ENCODE assay signal across 11 cellular contexts in the genomic region with DNA sequence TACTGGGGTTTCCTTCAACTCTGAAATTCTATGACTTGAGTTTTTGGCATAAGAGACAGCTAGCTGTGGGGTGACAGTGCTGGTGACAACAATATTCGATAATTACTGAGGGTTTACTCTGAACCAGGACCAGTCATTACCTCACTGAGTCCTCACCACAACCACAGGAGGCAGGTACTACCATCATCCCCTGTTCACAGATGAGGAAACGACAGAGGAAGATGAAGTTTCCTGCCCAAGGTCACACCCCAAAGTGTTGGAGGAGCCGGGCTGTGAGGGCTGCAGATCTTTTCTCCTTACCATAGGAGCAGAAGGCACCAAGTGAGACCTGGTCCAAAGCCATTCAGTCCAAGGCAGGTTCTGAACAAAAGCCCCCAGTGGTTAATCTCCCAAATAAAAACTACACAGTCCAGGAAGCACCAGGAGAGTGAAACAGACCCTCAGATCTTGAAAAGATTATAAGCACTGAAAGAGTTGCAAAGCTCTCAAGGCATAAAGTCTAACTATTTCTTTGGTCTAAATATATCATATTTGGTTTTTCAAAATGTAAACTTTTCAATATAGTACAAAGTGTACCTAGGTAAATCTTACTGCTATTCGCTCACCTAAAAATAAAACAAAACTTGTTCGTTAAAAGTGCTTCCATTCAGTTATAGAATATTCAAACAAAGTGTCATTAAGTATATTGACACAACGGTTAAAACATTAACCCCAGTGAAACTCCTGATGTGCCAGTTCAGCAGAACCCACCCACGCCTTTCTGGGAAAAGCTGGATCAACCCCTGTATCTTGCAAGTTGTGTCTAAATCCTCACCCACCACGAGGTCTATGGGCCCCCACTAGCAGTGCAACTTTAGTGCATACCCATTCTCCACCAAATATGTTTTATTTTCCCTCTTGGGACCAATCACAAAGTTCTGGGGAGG.
DNase-seq lines count a peak whose midpoint lies in the region; ATAC-seq and TF ChIP-seq lines count a peak whose summit lies in the region.
"Had no signal": no experiment of that assay in that cellular context is flagged by ENCODE, and none has a peak within 500 bp of the region (broad histone marks: within the 10 kb centered on the region; RNA-seq: fewer than 3 reads in every experiment).

No MANE protein-coding gene starts in this region.

- no peaks in the 10 kb centered on the region for H3K9me3 ChIP-seq in stomach

- H3K4me1 ChIP-seq in stomach, result peaks cover 37 to 69% (median 54%) of the 10 kb centered on the region in 4 donors

- H3K36me3 Mint-ChIP-seq in activated T-cell treated with anti-CD3 and anti-CD28 coated beads, Interleukin-2, amount 50 U/mL, for 4 hours (ENCODE audit: insufficient read depth), result no peaks in the 10 kb centered on the region
- H3K36me3 Mint-ChIP-seq in activated naive CD8-positive, alpha-beta T cell treated with anti-CD3 and anti-CD28 coated beads, Interleukin-2, amount 50 U/mL, for 24 hours (ENCODE audit: low read depth), result no peaks in the 10 kb centered on the region

- peak; percentile 46 to 72 for ATAC-seq in activated T-cell treated with anti-CD3 and anti-CD28 coated beads, Interleukin-2, amount 50 U/mL, for 4 hours
- peak; percentile 34 for ATAC-seq in HG02973 (IDR thresholded peaks at IDR 0.05; ENCODE audit: unreplicated experiment)
- ATAC-seq in activated naive CD8-positive, alpha-beta T cell treated with anti-CD3 and anti-CD28 coated beads, Interleukin-2, amount 50 U/mL, for 24 hours, result peak; percentile 65
- ATAC-seq: left cardiac atrium, sciatic nerve had no signal

- no peak for TF ChIP-seq EP300 in stomach (IDR thresholded peaks at IDR 0.05)

- no peak overlapping the region for H3K27ac Mint-ChIP-seq in activated naive CD8-positive, alpha-beta T cell treated with anti-CD3 and anti-CD28 coated beads, Interleukin-2, amount 50 U/mL, for 24 hours

- no peak overlapping the region for H3K4me3 ChIP-seq in stomach

- intact Hi-C loops in stomach (cut with DNase I; ENCODE audit: low total_unique reads), result no loop called here

- TF ChIP-seq POLR2A in stomach (IDR thresholded peaks at IDR 0.05), result no peak

- H3K4me1 Mint-ChIP-seq in activated T-cell treated with anti-CD3 and anti-CD28 coated beads, Interleukin-2, amount 50 U/mL, for 4 hours (ENCODE audit: low read depth), result peaks cover 4% of the 10 kb centered on the region
- H3K4me1 Mint-ChIP-seq in activated naive CD8-positive, alpha-beta T cell treated with anti-CD3 and anti-CD28 coated beads, Interleukin-2, amount 50 U/mL, for 24 hours, result peaks cover 32% of the 10 kb centered on the region

- TF ChIP-seq CTCF in stomach (IDR thresholded peaks at IDR 0.05), result no peak

- no peaks in the 10 kb centered on the region for H3K9me3 Mint-ChIP-seq in activated T-cell treated with anti-CD3 and anti-CD28 coated beads, Interleukin-2, amount 50 U/mL, for 4 hours
- no peaks in the 10 kb centered on the region for H3K9me3 Mint-ChIP-seq in activated naive CD8-positive, alpha-beta T cell treated with anti-CD3 and anti-CD28 coated beads, Interleukin-2, amount 50 U/mL, for 24 hours

- H3K27me3 ChIP-seq in stomach, result no peaks in the 10 kb centered on the region

- H3K27me3 Mint-ChIP-seq in activated T-cell treated with anti-CD3 and anti-CD28 coated beads, Interleukin-2, amount 50 U/mL, for 4 hours (ENCODE audit: low read depth), result no peaks in the 10 kb centered on the region
- no peaks in the 10 kb centered on the region for H3K27me3 Mint-ChIP-seq in activated naive CD8-positive, alpha-beta T cell treated with anti-CD3 and anti-CD28 coated beads, Interleukin-2, amount 50 U/mL, for 24 hours

- H3K4me3 Mint-ChIP-seq in activated T-cell treated with anti-CD3 and anti-CD28 coated beads, Interleukin-2, amount 50 U/mL, for 4 hours, result no peak overlapping the region
- H3K4me3 Mint-ChIP-seq in activated naive CD8-positive, alpha-beta T cell treated with anti-CD3 and anti-CD28 coated beads, Interleukin-2, amount 50 U/mL, for 24 hours, result no peak overlapping the region

- no peak for DNase-seq in activated T-cell treated with anti-CD3 and anti-CD28 coated beads, Interleukin-2, amount 50 U/mL, for 4 hours
- DNase-seq in activated T-cell treated with anti-CD3 and anti-CD28 coated beads, Interleukin-2, amount 50 U/mL, for 1 hour, result no peak
- no peak for DNase-seq in activated naive CD8-positive, alpha-beta T cell treated with anti-CD3 and anti-CD28 coated beads, Interleukin-2, amount 50 U/mL, for 24 hours
- DNase-seq in stomach, result no peak
- no peak for DNase-seq in AG08395 (ENCODE audit: low spot score)
- DNase-seq in dedifferentiated amniotic fluid mesenchymal stem cell (ENCODE audit: extremely low spot score), result no peak
- no peak for DNase-seq in stimulated activated CD4-positive, alpha-beta T cell treated with anti-CD3 and anti-CD28 coated beads, Interleukin-4, amount 100 ng/mL, for 4 hours
- DNase-seq: aorta, left cardiac atrium had no signal

- H3K27ac ChIP-seq in stomach, result peak overlapping the region; percentile 52 to 82 (median 72)

- no peaks in the 10 kb centered on the region for H3K36me3 ChIP-seq in stomach

- 22 to 52% (median 42%) methylated on average over 8 of the region's 8 CpGs for WGBS in stomach, 5 donors
